Comparison of ENCODE assay signal across 16 cellular contexts in genomic region chr4:28449080-28449479, GRCh38.
A peak's percentile ranks its signal among the peaks of the same experiment; 100 is the strongest.
DNase-seq lines count a peak whose midpoint lies in the region; TF ChIP-seq lines count a peak whose summit lies in the region.
"Had no signal": no experiment of that assay in that cellular context is flagged by ENCODE, and none has a peak within 500 bp of the region (broad histone marks: within the 10 kb centered on the region; RNA-seq: fewer than 3 reads in every experiment).

No MANE protein-coding gene starts in this region.

- H2BK120ac ChIP-seq in mesenchymal stem cell (ENCODE audit: low read depth, low read length), result no peak overlapping the region

- H3K27me3 ChIP-seq in mammary epithelial cell (ENCODE audit: insufficient read depth, low read length), result no peaks in the 10 kb centered on the region
- no peaks in the 10 kb centered on the region for H3K27me3 ChIP-seq in mesenchymal stem cell (ENCODE audit: control insufficient read depth in 1 of 2, insufficient read depth in 1 of 2, low read length in 2 of 2)

- no peak overlapping the region for H2AK5ac ChIP-seq in mesenchymal stem cell (ENCODE audit: low read length, severe bottlenecking)

- H3K79me1 ChIP-seq in mesenchymal stem cell (replicated peaks; ENCODE audit: low read length, poor library complexity, severe bottlenecking), result no peaks in the 10 kb centered on the region

- H4K20me1 ChIP-seq in mammary epithelial cell (ENCODE audit: insufficient read depth, low read length), result no peaks in the 10 kb centered on the region

- H2BK5ac ChIP-seq in mesenchymal stem cell (ENCODE audit: low read depth, low read length, poor library complexity, severe bottlenecking), result no peak overlapping the region

- no peak overlapping the region for H4K91ac ChIP-seq in mesenchymal stem cell (ENCODE audit: low read length)

- H3K36me3 Mint-ChIP-seq in MCF 10A (ENCODE audit: insufficient read depth, unreplicated experiment) (no peaks in the 10 kb centered on the region), type B pancreatic cell (no peaks in the 10 kb centered on the region), endothelial cell (ENCODE audit: low read depth, unreplicated experiment) (no peaks in the 10 kb centered on the region)
- H3K36me3 Mint-ChIP-seq: CD4-positive, alpha-beta memory T cell had no signal

- in situ Hi-C loops in mammary epithelial cell (cut with MboI; ENCODE audit: low sequenced_read_pairs in 2 of 2) (no loop called here), SK-MEL-5 (cut with HindIII; ENCODE audit: low pct_unique_long_range_greater_than_20kb, low sequenced_read_pairs) (no loop called here)

- peaks cover 10% of the 10 kb centered on the region for H3K4me1 ChIP-seq in mammary epithelial cell (ENCODE audit: insufficient read depth, low read length)
- H3K4me1 ChIP-seq in mesenchymal stem cell (ENCODE audit: control insufficient read depth, insufficient read depth, low read depth, low read length), result no peaks in the 10 kb centered on the region

- H3K23ac ChIP-seq in mesenchymal stem cell (ENCODE audit: low read length in 2 of 2), result no peak overlapping the region

- no TSS peak for BruUV-seq in MCF 10A (replicated peaks; lab: Mats Ljungman, UMichigan)
- no TSS peak for BruUV-seq in mammary epithelial cell (replicated peaks; lab: Mats Ljungman, UMichigan)

- H3K18ac ChIP-seq in mesenchymal stem cell (ENCODE audit: low read depth in 1 of 2, low read length in 2 of 2), result no peak overlapping the region

- H2AFZ ChIP-seq in mammary epithelial cell (ENCODE audit: low read depth, low read length), result no peak overlapping the region
- no peak overlapping the region for H2AFZ ChIP-seq in mesenchymal stem cell (ENCODE audit: low read depth, low read length)

- no peak overlapping the region for H2BK12ac ChIP-seq in mesenchymal stem cell (ENCODE audit: low read length in 2 of 2)

- H3K36me3 ChIP-seq in mammary epithelial cell (ENCODE audit: insufficient read depth, low read length), result no peaks in the 10 kb centered on the region
- H3K36me3 ChIP-seq in mesenchymal stem cell (ENCODE audit: control insufficient read depth in 1 of 2, insufficient read depth in 2 of 2, low read depth in 1 of 2, low read length in 2 of 2), result no peaks in the 10 kb centered on the region

- H2BK15ac ChIP-seq in mesenchymal stem cell (ENCODE audit: low read depth, poor library complexity, severe bottlenecking), result no peak overlapping the region

- H3K4me3 ChIP-seq in mammary epithelial cell (replicated peaks in 1 of 3; ENCODE audit: insufficient read depth in 1 of 3, low read depth in 2 of 3, low read length in 3 of 3) (no peak overlapping the region), mesenchymal stem cell (ENCODE audit: insufficient read depth in 1 of 2, low read depth in 1 of 2, low read length in 2 of 2) (peak overlapping the region in 1 of 2 experiments; percentile 19)

- H3K4me3 Mint-ChIP-seq in MCF 10A (ENCODE audit: unreplicated experiment), result peak overlapping the region; percentile 26
- H3K4me3 Mint-ChIP-seq in type B pancreatic cell, result no peak overlapping the region
- H3K4me3 Mint-ChIP-seq in endothelial cell (ENCODE audit: unreplicated experiment), result no peak overlapping the region
- H3K4me3 Mint-ChIP-seq: CD4-positive, alpha-beta memory T cell had no signal

- dilution Hi-C loops in mammary epithelial cell (cut with HindIII; ENCODE audit: low sequenced_read_pairs), result no loop called here

- DNase-seq in MCF 10A (ENCODE audit: unreplicated experiment) (no peak), mammary epithelial cell (no peak), SK-MEL-5 (ENCODE audit: low read depth, low spot score) (peak; percentile 9), mesenchymal stem cell (no peak), type B pancreatic cell (ENCODE audit: extremely low spot score, unreplicated experiment) (no peak), UCSD-AML1 (lab: John Stamatoyannopoulos, UW; ENCODE audit: unreplicated experiment) (no peak), NCI-H345 treated with DMSO at 0.1 percent for 48 hours (lab: John Stamatoyannopoulos, UW; ENCODE audit: unreplicated experiment) (no peak), endothelial cell (ENCODE audit: low spot score) (no peak)
- DNase-seq: AML-193; CD4-positive, alpha-beta memory T cell; DND-41; GOT3; KG1; MM.1S; NCI-H187 treated with DMSO at 0.1 percent for 48 hours; NCI-H510A had no signal

- H3K4me2 ChIP-seq in mammary epithelial cell (ENCODE audit: insufficient read depth, low read depth, low read length), result no peak overlapping the region
- H3K4me2 ChIP-seq in mesenchymal stem cell (ENCODE audit: low read length, poor library complexity, severe bottlenecking), result no peak overlapping the region

- H3K4me1 Mint-ChIP-seq in MCF 10A (ENCODE audit: insufficient read depth, unreplicated experiment) (peaks cover 6% of the 10 kb centered on the region), type B pancreatic cell (ENCODE audit: unreplicated experiment) (peaks cover 1% of the 10 kb centered on the region), endothelial cell (ENCODE audit: unreplicated experiment) (no peaks in the 10 kb centered on the region)
- H3K4me1 Mint-ChIP-seq: CD4-positive, alpha-beta memory T cell had no signal

- H4K8ac ChIP-seq in mesenchymal stem cell (ENCODE audit: low read length), result no peak overlapping the region

- no peak overlapping the region for H3K9ac ChIP-seq in mammary epithelial cell (ENCODE audit: insufficient read depth, low read length)
- peak overlapping the region; percentile 41 for H3K9ac ChIP-seq in mesenchymal stem cell (ENCODE audit: low read length)

- no peaks in the 10 kb centered on the region for H3K79me2 ChIP-seq in mammary epithelial cell (ENCODE audit: insufficient read depth, low read length)

- H3K27me3 Mint-ChIP-seq in MCF 10A (ENCODE audit: insufficient read depth, unreplicated experiment), result no peaks in the 10 kb centered on the region
- H3K27me3 Mint-ChIP-seq in type B pancreatic cell, result peaks cover 8% of the 10 kb centered on the region
- H3K27me3 Mint-ChIP-seq in endothelial cell (ENCODE audit: unreplicated experiment), result no peaks in the 10 kb centered on the region
- H3K27me3 Mint-ChIP-seq: CD4-positive, alpha-beta memory T cell had no signal

- intact Hi-C loops in MCF 10A (cut with micrococcal nuclease), result no loop called here
- intact Hi-C loops in mammary epithelial cell (cut with micrococcal nuclease), result no loop called here

- H3K9me3 Mint-ChIP-seq in MCF 10A (ENCODE audit: unreplicated experiment) (no peaks in the 10 kb centered on the region), type B pancreatic cell (no peaks in the 10 kb centered on the region), endothelial cell (ENCODE audit: unreplicated experiment) (no peaks in the 10 kb centered on the region)

- H3K27ac Mint-ChIP-seq in MCF 10A (ENCODE audit: low read depth, unreplicated experiment) (no peak overlapping the region), type B pancreatic cell (no peak overlapping the region), endothelial cell (ENCODE audit: unreplicated experiment) (no peak overlapping the region)
- H3K27ac Mint-ChIP-seq: CD4-positive, alpha-beta memory T cell had no signal

- no peak overlapping the region for H3K4ac ChIP-seq in mesenchymal stem cell (ENCODE audit: low read depth in 1 of 2, low read length in 2 of 2)

- CTCF ChIA-PET in MCF 10A (lab: Yijun Ruan, JAX), result interaction anchor here (0.6 to 0.7 kb wide), 2 partner anchors 15 to 280 kb away, joined by 3 read pairs; no protein-coding TSS in a partner anchor
- CTCF ChIA-PET in mammary epithelial cell (lab: Charles Lee; ENCODE audit: low non-redundant PET), result no interaction called here

- POLR2A ChIA-PET in MCF 10A (lab: Yijun Ruan, JAX), result no interaction called here

- TF ChIP-seq CTCF in MCF 10A (IDR thresholded peaks at IDR 0.05; ENCODE audit: unreplicated experiment) (no peak), mammary epithelial cell (conservative IDR thresholded peaks at IDR 0.05 in 1 of 2, IDR thresholded peaks at IDR 0.05 in 1 of 2; ENCODE audit: extremely low read depth in 1 of 2, insufficient read depth in 1 of 2, low read depth in 1 of 2, low read length in 2 of 2) (no peak), type B pancreatic cell (conservative IDR thresholded peaks at IDR 0.05) (no peak), endothelial cell (IDR thresholded peaks at IDR 0.05; ENCODE audit: unreplicated experiment) (no peak)

- H3K14ac ChIP-seq in mesenchymal stem cell (ENCODE audit: low read length in 2 of 2), result no peak overlapping the region

- H3K9me3 ChIP-seq in mammary epithelial cell (replicated peaks; ENCODE audit: insufficient read depth, low read length) (no peaks in the 10 kb centered on the region), mesenchymal stem cell (ENCODE audit: control insufficient read depth, low read length) (no peaks in the 10 kb centered on the region)

- 95% methylated on average over 3 of the region's 3 CpGs for WGBS in mammary epithelial cell (ENCODE audit: low coverage, missing lambda C conversion rate)
- WGBS in mesenchymal stem cell, result 90% methylated on average over 2 of the region's 3 CpGs

- H3K27ac ChIP-seq in mammary epithelial cell (ENCODE audit: insufficient read depth, low read depth, low read length), result no peak overlapping the region
- H3K27ac ChIP-seq in mesenchymal stem cell (ENCODE audit: low read length, poor library complexity, severe bottlenecking), result no peak overlapping the region
